1 cellular context compared by ENCODE assay signal in the genomic region with DNA sequence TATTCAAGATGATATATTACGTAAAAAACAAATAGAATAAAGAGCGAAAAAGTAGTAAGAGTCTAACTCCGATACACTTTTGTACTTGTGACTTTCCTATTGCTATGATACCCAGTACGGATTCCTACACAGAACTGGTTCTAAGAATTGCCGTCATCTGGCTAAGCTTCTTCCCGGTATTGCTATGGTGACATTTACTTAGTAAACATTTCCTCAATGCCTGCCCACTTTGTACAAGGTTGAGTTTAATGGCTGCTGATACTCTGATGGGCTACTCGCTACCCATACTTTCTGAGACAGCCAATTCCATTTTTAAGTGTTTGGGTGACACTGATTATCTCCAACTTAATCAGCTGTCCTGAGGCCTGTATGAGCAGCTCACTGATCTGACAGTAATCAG.
TF ChIP-seq lines count a peak whose summit lies in the region.

No MANE protein-coding gene starts in this region.

TF ChIP-seq in K562, 482 proteins besides CTCF, POLR2A, EP300 and RAD21 (continued from another document):
- TF ChIP-seq, protein P1, sequence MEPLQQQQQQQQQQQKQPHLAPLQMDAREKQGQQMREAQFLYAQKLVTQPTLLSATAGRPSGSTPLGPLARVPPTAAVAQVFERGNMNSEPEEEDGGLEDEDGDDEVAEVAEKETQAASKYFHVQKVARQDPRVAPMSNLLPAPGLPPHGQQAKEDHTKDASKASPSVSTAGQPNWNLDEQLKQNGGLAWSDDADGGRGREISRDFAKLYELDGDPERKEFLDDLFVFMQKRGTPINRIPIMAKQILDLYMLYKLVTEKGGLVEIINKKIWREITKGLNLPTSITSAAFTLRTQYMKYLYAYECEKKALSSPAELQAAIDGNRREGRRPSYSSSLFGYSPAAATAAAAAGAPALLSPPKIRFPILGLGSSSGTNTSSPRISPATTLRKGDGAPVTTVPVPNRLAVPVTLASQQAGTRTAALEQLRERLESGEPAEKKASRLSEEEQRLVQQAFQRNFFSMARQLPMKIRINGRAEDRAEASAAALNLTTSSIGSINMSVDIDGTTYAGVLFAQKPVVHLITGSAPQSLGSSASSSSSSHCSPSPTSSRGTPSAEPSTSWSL (CRISPR knock-in tag; IDR thresholded peaks at IDR 0.05; ENCODE audit: borderline replicate concordance), result no peak
- TF ChIP-seq CREM (IDR thresholded peaks at IDR 0.05; ENCODE audit: low read depth), result peak; percentile 19; the same call in 1 of the 2 replicates
- peak; percentile 65 for TF ChIP-seq ATF7 (IDR thresholded peaks at IDR 0.05)
- peak; percentile 73; the same call in 1 of the 2 replicates for TF ChIP-seq FOXJ3 (CRISPR knock-in tag; IDR thresholded peaks at IDR 0.05)
- TF ChIP-seq TEAD1 (CRISPR knock-in tag; IDR thresholded peaks at IDR 0.05), result 0 out of 4 replicates have a peak, but pooled peaks of 1 of the 2 experiments have one; percentile 33
- TF ChIP-seq NR0B1 (IDR thresholded peaks at IDR 0.05; ENCODE audit: partially characterized antibody), result no peak
- TF ChIP-seq ZFP91 (CRISPR knock-in tag; IDR thresholded peaks at IDR 0.05), result no peak
- peak; percentile 91 for TF ChIP-seq STAT5A (IDR thresholded peaks at IDR 0.05; ENCODE audit: borderline replicate concordance, low read length)
- TF ChIP-seq, protein P2, sequence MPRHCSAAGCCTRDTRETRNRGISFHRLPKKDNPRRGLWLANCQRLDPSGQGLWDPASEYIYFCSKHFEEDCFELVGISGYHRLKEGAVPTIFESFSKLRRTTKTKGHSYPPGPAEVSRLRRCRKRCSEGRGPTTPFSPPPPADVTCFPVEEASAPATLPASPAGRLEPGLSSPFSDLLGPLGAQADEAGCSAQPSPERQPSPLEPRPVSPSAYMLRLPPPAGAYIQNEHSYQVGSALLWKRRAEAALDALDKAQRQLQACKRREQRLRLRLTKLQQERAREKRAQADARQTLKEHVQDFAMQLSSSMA (CRISPR knock-in tag; IDR thresholded peaks at IDR 0.05), result no peak
- TF ChIP-seq IRF1 (CRISPR knock-in tag; IDR thresholded peaks at IDR 0.05; ENCODE audit: borderline replicate concordance), result no peak
- no peak for TF ChIP-seq BCLAF1 (IDR thresholded peaks at IDR 0.05; ENCODE audit: borderline replicate concordance in 1 of 2, control insufficient read depth in 1 of 2, low read depth in 2 of 2, low read length in 1 of 2)
- TF ChIP-seq ATF3 (IDR thresholded peaks at IDR 0.05), result peak; percentile 12; the same call in 1 of the 2 replicates
- TF ChIP-seq ATF3 (CRISPR knock-in tag; conservative IDR thresholded peaks at IDR 0.05), result no peak
- peak; percentile 93 for TF ChIP-seq RFX1 (IDR thresholded peaks at IDR 0.05)
- TF ChIP-seq BMI1 (IDR thresholded peaks at IDR 0.05; ENCODE audit: low read length), result peak; percentile 59; the same call in 1 of the 2 replicates
- 0 out of 2 replicates have a peak, but pooled peaks have one; percentile 34 for TF ChIP-seq SP1 (CRISPR knock-in tag; IDR thresholded peaks at IDR 0.05)
- TF ChIP-seq SMARCA4 (IDR thresholded peaks at IDR 0.05), result peak; percentile 34; the same call in 1 of the 2 replicates
- peak; percentile 77 for TF ChIP-seq HNRNPLL (IDR thresholded peaks at IDR 0.05; ENCODE audit: low read depth, low read length, poor library complexity, severe bottlenecking)
- TF ChIP-seq ZNF263 (CRISPR knock-in tag; IDR thresholded peaks at IDR 0.05; ENCODE audit: borderline replicate concordance), result no peak
- TF ChIP-seq, protein P3, sequence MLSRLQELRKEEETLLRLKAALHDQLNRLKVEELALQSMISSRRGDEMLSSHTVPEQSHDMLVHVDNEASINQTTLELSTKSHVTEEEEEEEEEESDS (CRISPR knock-in tag; IDR thresholded peaks at IDR 0.05), result no peak
- TF ChIP-seq JUND (IDR thresholded peaks at IDR 0.05; ENCODE audit: borderline replicate concordance, low read depth, low read length), result peak; percentile 9; the same call in 1 of the 2 replicates
- peak; percentile 75; the same call in 1 of the 3 replicates for TF ChIP-seq JUND (tag; IDR thresholded peaks at IDR 0.05; ENCODE audit: borderline replicate concordance, low read depth, low read length)
- peak; percentile 48; the same call in 1 of the 2 replicates for TF ChIP-seq ARID1B (IDR thresholded peaks at IDR 0.05)
- TF ChIP-seq ATF1 (CRISPR knock-in tag; IDR thresholded peaks at IDR 0.05), result no peak
- TF ChIP-seq ATF1 (tag; IDR thresholded peaks at IDR 0.05), result peak; percentile 51
- TF ChIP-seq TBP (optimal IDR thresholded peaks at IDR 0.05; ENCODE audit: low read depth, low read length), result no peak
- TF ChIP-seq NFXL1 (CRISPR knock-in tag; IDR thresholded peaks at IDR 0.05), result no peak
- TF ChIP-seq TBL1XR1 (IDR thresholded peaks at IDR 0.05; ENCODE audit: low read length in 2 of 2), result peak in 1 of 2 experiments; percentile 22; a peak in 2 of 4 replicates
- TF ChIP-seq, protein P4, sequence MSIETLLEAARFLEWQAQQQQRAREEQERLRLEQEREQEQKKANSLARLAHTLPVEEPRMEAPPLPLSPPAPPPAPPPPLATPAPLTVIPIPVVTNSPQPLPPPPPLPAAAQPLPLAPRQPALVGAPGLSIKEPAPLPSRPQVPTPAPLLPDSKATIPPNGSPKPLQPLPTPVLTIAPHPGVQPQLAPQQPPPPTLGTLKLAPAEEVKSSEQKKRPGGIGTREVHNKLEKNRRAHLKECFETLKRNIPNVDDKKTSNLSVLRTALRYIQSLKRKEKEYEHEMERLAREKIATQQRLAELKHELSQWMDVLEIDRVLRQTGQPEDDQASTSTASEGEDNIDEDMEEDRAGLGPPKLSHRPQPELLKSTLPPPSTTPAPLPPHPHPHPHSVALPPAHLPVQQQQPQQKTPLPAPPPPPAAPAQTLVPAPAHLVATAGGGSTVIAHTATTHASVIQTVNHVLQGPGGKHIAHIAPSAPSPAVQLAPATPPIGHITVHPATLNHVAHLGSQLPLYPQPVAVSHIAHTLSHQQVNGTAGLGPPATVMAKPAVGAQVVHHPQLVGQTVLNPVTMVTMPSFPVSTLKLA (conservative IDR thresholded peaks at IDR 0.05), result peak in 1 of 2 experiments; percentile 9; a peak in 1 of 4 replicates
- TF ChIP-seq NCOA6 (IDR thresholded peaks at IDR 0.05), result no peak
- TF ChIP-seq DPF2 (IDR thresholded peaks at IDR 0.05), result peak; percentile 59; the same call in 1 of the 2 replicates
- TF ChIP-seq SRSF1 (IDR thresholded peaks at IDR 0.05; ENCODE audit: low read depth, low read length), result no peak
- peak; percentile 87 for TF ChIP-seq FOXJ2 (tag; IDR thresholded peaks at IDR 0.05)
- no peak for TF ChIP-seq WHSC1 (IDR thresholded peaks at IDR 0.05; ENCODE audit: low read length)
- TF ChIP-seq BCL6 (CRISPR knock-in tag; IDR thresholded peaks at IDR 0.05), result no peak
- no peak; the same call in 1 of the 2 replicates for TF ChIP-seq SMARCC2 (IDR thresholded peaks at IDR 0.05; ENCODE audit: low read depth)
- TF ChIP-seq, protein P5, sequence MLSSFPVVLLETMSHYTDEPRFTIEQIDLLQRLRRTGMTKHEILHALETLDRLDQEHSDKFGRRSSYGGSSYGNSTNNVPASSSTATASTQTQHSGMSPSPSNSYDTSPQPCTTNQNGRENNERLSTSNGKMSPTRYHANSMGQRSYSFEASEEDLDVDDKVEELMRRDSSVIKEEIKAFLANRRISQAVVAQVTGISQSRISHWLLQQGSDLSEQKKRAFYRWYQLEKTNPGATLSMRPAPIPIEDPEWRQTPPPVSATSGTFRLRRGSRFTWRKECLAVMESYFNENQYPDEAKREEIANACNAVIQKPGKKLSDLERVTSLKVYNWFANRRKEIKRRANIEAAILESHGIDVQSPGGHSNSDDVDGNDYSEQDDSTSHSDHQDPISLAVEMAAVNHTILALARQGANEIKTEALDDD (IDR thresholded peaks at IDR 0.05), result peak; percentile 61
- TF ChIP-seq RBFOX2 (IDR thresholded peaks at IDR 0.05; ENCODE audit: low read depth, low read length), result no peak
- TF ChIP-seq KDM4B (IDR thresholded peaks at IDR 0.05; ENCODE audit: borderline replicate concordance in 2 of 2, low read depth in 1 of 2), result no peak
- TF ChIP-seq ARID4B (CRISPR knock-in tag; IDR thresholded peaks at IDR 0.05), result 0 out of 2 replicates have a peak, but pooled peaks have one; percentile 23
